8 cellular contexts compared by ENCODE assay signal in genomic region chrX:48737213-48737938, GRCh38. TPM values are rescaled to one million over a fixed set of nuclear protein-coding genes. Genes with fewer than 3 reads are reported as not detected.
DNase-seq lines count a peak whose midpoint lies in the region; ATAC-seq and TF ChIP-seq lines count a peak whose summit lies in the region.

No MANE protein-coding gene starts in this region.

- TF ChIP-seq CTCF in GM13976 (IDR thresholded peaks at IDR 0.05; ENCODE audit: borderline replicate concordance, control extremely low read depth, extremely low read depth, insufficient read depth, missing control alignments) (no peak), left ventricle myocardium inferior (IDR thresholded peaks at IDR 0.05; ENCODE audit: borderline replicate concordance) (no peak), upper lobe of right lung (IDR thresholded peaks at IDR 0.05) (no peak)

- H3K4me3 Mint-ChIP-seq in T-helper 1 cell treated with Interleukin-12 subunit alpha and Interleukin-12 subunit beta and Interleukin-4 antibody, amounts not matched to agents 30 μg/mL and 1 μg/mL, for 36 hours, result peak overlapping the region; percentile 94

- ATAC-seq in HG02852 (IDR thresholded peaks at IDR 0.05; ENCODE audit: unreplicated experiment) (peak; percentile 98), upper lobe of right lung (peak; percentile 100)

- H3K9me3 Mint-ChIP-seq in T-helper 1 cell treated with Interleukin-12 subunit alpha and Interleukin-12 subunit beta and Interleukin-4 antibody, amounts not matched to agents 30 μg/mL and 1 μg/mL, for 36 hours, result no peaks in the 10 kb centered on the region

- H3K9me3 ChIP-seq in left ventricle myocardium inferior (replicated peaks), result no peaks in the 10 kb centered on the region
- no peaks in the 10 kb centered on the region for H3K9me3 ChIP-seq in upper lobe of right lung

- peak overlapping the region; percentile 74 for H3K4me3 ChIP-seq in left ventricle myocardium inferior
- H3K4me3 ChIP-seq in upper lobe of right lung, result peak overlapping the region; percentile 62

- H3K27ac Mint-ChIP-seq in T-helper 1 cell treated with Interleukin-12 subunit alpha and Interleukin-12 subunit beta and Interleukin-4 antibody, amounts not matched to agents 30 μg/mL and 1 μg/mL, for 36 hours, result peak overlapping the region; percentile 95

- H3K27ac ChIP-seq in left ventricle myocardium inferior (replicated peaks) (peak overlapping the region; percentile 93), upper lobe of right lung (peak overlapping the region; percentile 93)

- no peaks in the 10 kb centered on the region for H3K27me3 Mint-ChIP-seq in T-helper 1 cell treated with Interleukin-12 subunit alpha and Interleukin-12 subunit beta and Interleukin-4 antibody, amounts not matched to agents 30 μg/mL and 1 μg/mL, for 36 hours (ENCODE audit: low read depth)

- no peaks in the 10 kb centered on the region for H3K36me3 ChIP-seq in left ventricle myocardium inferior
- no peaks in the 10 kb centered on the region for H3K36me3 ChIP-seq in upper lobe of right lung

- H3K36me3 Mint-ChIP-seq in T-helper 1 cell treated with Interleukin-12 subunit alpha and Interleukin-12 subunit beta and Interleukin-4 antibody, amounts not matched to agents 30 μg/mL and 1 μg/mL, for 36 hours (ENCODE audit: low read depth), result no peaks in the 10 kb centered on the region

- no peaks in the 10 kb centered on the region for H3K27me3 ChIP-seq in left ventricle myocardium inferior (ENCODE audit: low read depth)
- no peaks in the 10 kb centered on the region for H3K27me3 ChIP-seq in upper lobe of right lung

- intact Hi-C loops in left ventricle myocardium inferior (cut with micrococcal nuclease), result no loop called here
- intact Hi-C loops in posterior vena cava (cut with DNase I), result no loop called here
- intact Hi-C loops in upper lobe of right lung (cut with DNase I), result no loop called here

- H3K4me1 ChIP-seq in left ventricle myocardium inferior, result no peaks in the 10 kb centered on the region
- H3K4me1 ChIP-seq in upper lobe of right lung, result no peaks in the 10 kb centered on the region

- peak; percentile 90 for DNase-seq in GM13976 (ENCODE audit: low spot score)
- peak; percentile 90 for DNase-seq in NCI-H146 treated with DMSO at 0.1 percent for 48 hours (lab: John Stamatoyannopoulos, UW; ENCODE audit: unreplicated experiment)
- peak; percentile 17 to 94 (median 84) for DNase-seq in amygdala (lab: John Stamatoyannopoulos, UW)
- DNase-seq in left ventricle myocardium inferior, result peak; percentile 89
- DNase-seq in posterior vena cava (ENCODE audit: low spot score), result peak; percentile 97
- DNase-seq in upper lobe of right lung, result peak; percentile 93

- H3K4me1 Mint-ChIP-seq in T-helper 1 cell treated with Interleukin-12 subunit alpha and Interleukin-12 subunit beta and Interleukin-4 antibody, amounts not matched to agents 30 μg/mL and 1 μg/mL, for 36 hours (ENCODE audit: low read depth), result peaks cover 12% of the 10 kb centered on the region

- in situ Hi-C loops in GM13976 (cut with MboI; ENCODE audit: low sequenced_read_pairs, unreplicated experiment), result no loop called here

RNA-seq across cellular contexts. Expression of gene GLOD5, which starts 24.2 kb away (rescaled TPM):
- not detected for total RNA-seq in left ventricle myocardium inferior
- total RNA-seq in posterior vena cava, result not detected
- total RNA-seq in upper lobe of right lung, result 2.6 TPM

RNA-seq across cellular contexts. Expression of gene SUV39H1, which starts 40.8 kb away (rescaled TPM):
- 2.6 TPM for total RNA-seq in left ventricle myocardium inferior
- 1 to 10 TPM; 3.8 to 4.5 TPM for total RNA-seq in posterior vena cava
- 3.0 TPM for total RNA-seq in upper lobe of right lung

RNA-seq across cellular contexts. Expression of gene GATA1, which starts 49.0 kb away (rescaled TPM):
- total RNA-seq in left ventricle myocardium inferior (not detected), posterior vena cava (under 1 TPM in 1 of 2 donors, not detected in 1; 0.42 TPM), upper lobe of right lung (0.87 TPM)

RNA-seq across cellular contexts. Expression of gene WAS, which starts 53.8 kb away (rescaled TPM):
- total RNA-seq in left ventricle myocardium inferior, result 2.3 TPM
- total RNA-seq in posterior vena cava, result 10 to 100 TPM in 1 of 2 donors, 1 to 10 TPM in 1; 7.3 to 12.2 TPM
- 25.3 TPM for total RNA-seq in upper lobe of right lung

Comparison
In these comparisons a context has a peak if more than half of its experiments do, and no peak if none do; other contexts are left out.
1. Peak in every context shown above with its lines: DNase-seq, ATAC-seq, H3K4me3 ChIP-seq and H3K27ac ChIP-seq.